7 cellular contexts compared by ENCODE assay signal in the genomic region with DNA sequence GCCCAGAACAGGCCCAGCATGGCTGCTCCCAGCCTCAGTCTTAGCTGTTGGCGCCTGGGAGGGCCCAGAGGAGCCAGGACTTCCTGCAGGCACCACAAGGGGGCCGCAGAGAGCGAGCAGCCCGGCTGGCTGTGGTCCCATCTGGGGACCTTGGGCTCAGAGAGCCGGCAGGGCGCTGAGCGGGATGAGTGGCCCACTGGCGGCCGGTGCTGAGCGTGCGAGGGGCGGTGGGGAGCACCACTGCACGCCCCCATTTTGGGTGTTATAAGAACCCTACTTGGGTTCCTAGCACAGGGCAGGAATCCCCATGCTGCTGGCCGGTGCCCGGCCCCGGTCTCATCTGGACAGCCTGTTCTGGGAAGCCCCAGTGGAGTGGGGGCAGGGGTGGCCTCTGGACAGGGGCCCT. TPM values are rescaled to one million over a fixed set of nuclear protein-coding genes. Genes with fewer than 3 reads are reported as not detected.
DNase-seq lines count a peak whose midpoint lies in the region; ATAC-seq, FAIRE-seq and TF ChIP-seq lines count a peak whose summit lies in the region.

No MANE protein-coding gene starts in this region.

- no peak overlapping the region for H3K4me3 Mint-ChIP-seq in activated CD8-positive, alpha-beta T cell treated with anti-CD3 and anti-CD28 coated beads for 36 hours
- no peak overlapping the region for H3K4me3 Mint-ChIP-seq in memory B cell

- peak; percentile 96 for DNase-seq in GM12891 (ENCODE audit: insufficient read length, low spot score)
- peak; percentile 9 for DNase-seq in MV-4-11 (lab: John Stamatoyannopoulos, UW)
- peak; percentile 69 for DNase-seq in activated CD8-positive, alpha-beta T cell treated with anti-CD3 and anti-CD28 coated beads for 36 hours
- peak; percentile 60 for DNase-seq in effector CD4-positive, alpha-beta T cell
- peak; percentile 82 to 87 for DNase-seq in memory B cell (ENCODE audit: low spot score in 2 of 2)
- DNase-seq in stimulated activated CD8-positive, alpha-beta memory T cell treated with anti-CD3 and anti-CD28 coated beads, Interleukin-15, amount 100 ng/mL, for 1 hour (ENCODE audit: low read depth) = peak; percentile 59

- CTCF ChIA-PET in activated CD8-positive, alpha-beta T cell treated with anti-CD3 and anti-CD28 coated beads for 36 hours (lab: Charles Lee) = interaction anchor here (0.6 to 1.9 kb wide), 8 partner anchors 13 to 89 kb away, joined by 3 to 11 read pairs (median 4); no protein-coding TSS in a partner anchor

- peak; percentile 87 for TF ChIP-seq CTCF in activated CD8-positive, alpha-beta T cell treated with anti-CD3 and anti-CD28 coated beads for 36 hours (IDR thresholded peaks at IDR 0.05)

- H3K27me3 Mint-ChIP-seq in activated CD8-positive, alpha-beta T cell treated with anti-CD3 and anti-CD28 coated beads for 36 hours = no peaks in the 10 kb centered on the region
- H3K27me3 Mint-ChIP-seq in memory B cell = no peaks in the 10 kb centered on the region

- intact Hi-C loops in activated CD8-positive, alpha-beta T cell treated with anti-CD3 and anti-CD28 coated beads for 36 hours (cut with micrococcal nuclease) = loop anchor here (10.0 kb wide), 1 partner anchor 74 kb away; no protein-coding TSS in a partner anchor

- H3K4me1 Mint-ChIP-seq in activated CD8-positive, alpha-beta T cell treated with anti-CD3 and anti-CD28 coated beads for 36 hours (ENCODE audit: low read depth) = no peaks in the 10 kb centered on the region
- peaks cover 5% of the 10 kb centered on the region for H3K4me1 Mint-ChIP-seq in memory B cell

- POLR2A ChIA-PET in activated CD8-positive, alpha-beta T cell treated with anti-CD3 and anti-CD28 coated beads for 36 hours (lab: Charles Lee) = no interaction called here

- H3K36me3 Mint-ChIP-seq in activated CD8-positive, alpha-beta T cell treated with anti-CD3 and anti-CD28 coated beads for 36 hours (ENCODE audit: low read depth) = peaks cover 10% of the 10 kb centered on the region
- peaks cover 3% of the 10 kb centered on the region for H3K36me3 Mint-ChIP-seq in memory B cell

- no peak overlapping the region for H3K27ac Mint-ChIP-seq in activated CD8-positive, alpha-beta T cell treated with anti-CD3 and anti-CD28 coated beads for 36 hours
- no peak overlapping the region for H3K27ac Mint-ChIP-seq in memory B cell

- ATAC-seq in activated CD8-positive, alpha-beta T cell treated with anti-CD3 and anti-CD28 coated beads for 36 hours = peak; percentile 97
- peak; percentile 100 for ATAC-seq in memory B cell (ENCODE audit: low read depth)
- no peak for ATAC-seq in HG02642 (IDR thresholded peaks at IDR 0.05; ENCODE audit: poor library complexity, unreplicated experiment)

- TF ChIP-seq POLR2A in GM12891 (IDR thresholded peaks at IDR 0.05; ENCODE audit: low read depth, low read length) = no peak

- FAIRE-seq in GM12891 (lab: Jason Lieb, UNC) = no peak

- H3K9me3 Mint-ChIP-seq in activated CD8-positive, alpha-beta T cell treated with anti-CD3 and anti-CD28 coated beads for 36 hours = no peaks in the 10 kb centered on the region
- H3K9me3 Mint-ChIP-seq in memory B cell = no peaks in the 10 kb centered on the region

TF ChIP-seq in GM12891, 5 proteins besides CTCF, POLR2A, EP300 and RAD21:
- no peak for TF ChIP-seq POLR2AphosphoS5 (IDR thresholded peaks at IDR 0.05; ENCODE audit: low read depth, low read length)
- no peak for TF ChIP-seq POU2F2 (IDR thresholded peaks at IDR 0.05; ENCODE audit: low read depth, low read length)
- TF ChIP-seq TAF1 (IDR thresholded peaks at IDR 0.05; ENCODE audit: low read depth, low read length) = no peak
- TF ChIP-seq SPI1 (IDR thresholded peaks at IDR 0.05; ENCODE audit: low read depth, low read length) = no peak
- no peak for TF ChIP-seq PAX5 (IDR thresholded peaks at IDR 0.05; ENCODE audit: insufficient read depth, low read length, severe bottlenecking)

RNA-seq across cellular contexts. Expression of gene CRIP2, which starts 25.9 kb away (rescaled TPM):
- polyA plus RNA-seq in GM12891 (2012; ENCODE audit: low read depth, missing spikeins) = 0.68 TPM
- under 1 TPM in 1 of 2 experiments, not detected in 1; 0.45 TPM for total RNA-seq in activated CD8-positive, alpha-beta T cell treated with anti-CD3 and anti-CD28 coated beads for 36 hours

RNA-seq across cellular contexts. Expression of gene MTA1, which starts 29.1 kb away (rescaled TPM):
- polyA plus RNA-seq in GM12891 (2012; ENCODE audit: low read depth, missing spikeins) = 64.5 TPM
- total RNA-seq in activated CD8-positive, alpha-beta T cell treated with anti-CD3 and anti-CD28 coated beads for 36 hours = 100 to 1,000 TPM; 133 to 140 TPM

RNA-seq across cellular contexts. Expression of gene CRIP1, which starts 38.0 kb away (rescaled TPM):
- polyA plus RNA-seq in GM12891 (2012; ENCODE audit: low read depth, missing spikeins) = 277 TPM
- 10 to 100 TPM; 93.9 to 95.7 TPM for total RNA-seq in activated CD8-positive, alpha-beta T cell treated with anti-CD3 and anti-CD28 coated beads for 36 hours

RNA-seq across cellular contexts. Expression of gene TEDC1, which starts 42.3 kb away (rescaled TPM):
- polyA plus RNA-seq in GM12891 (2012; ENCODE audit: low read depth, missing spikeins) = 8.1 TPM
- 10 to 100 TPM; 30.1 to 31.1 TPM for total RNA-seq in activated CD8-positive, alpha-beta T cell treated with anti-CD3 and anti-CD28 coated beads for 36 hours

RNA-seq across cellular contexts. Expression of gene TEX22, which starts 50.4 kb away (rescaled TPM):
- 0.32 TPM for polyA plus RNA-seq in GM12891 (2012; ENCODE audit: low read depth, missing spikeins)
- total RNA-seq in activated CD8-positive, alpha-beta T cell treated with anti-CD3 and anti-CD28 coated beads for 36 hours = 1 to 10 TPM; 1.2 to 2.2 TPM

Comparison
In these comparisons a context has a peak if more than half of its experiments do, and no peak if none do; other contexts are left out.
1. DNase-seq: peak in every context shown above with its lines; median percentile 96 in GM12891; 84 in memory B cell; 69 in activated CD8-positive, alpha-beta T cell treated with anti-CD3 and anti-CD28 coated beads for 36 hours; 60 in effector CD4-positive, alpha-beta T cell; 59 in stimulated activated CD8-positive, alpha-beta memory T cell treated with anti-CD3 and anti-CD28 coated beads, Interleukin-15, amount 100 ng/mL, for 1 hour; 9 in MV-4-11.